23 cellular contexts compared by ENCODE assay signal in the genomic region with DNA sequence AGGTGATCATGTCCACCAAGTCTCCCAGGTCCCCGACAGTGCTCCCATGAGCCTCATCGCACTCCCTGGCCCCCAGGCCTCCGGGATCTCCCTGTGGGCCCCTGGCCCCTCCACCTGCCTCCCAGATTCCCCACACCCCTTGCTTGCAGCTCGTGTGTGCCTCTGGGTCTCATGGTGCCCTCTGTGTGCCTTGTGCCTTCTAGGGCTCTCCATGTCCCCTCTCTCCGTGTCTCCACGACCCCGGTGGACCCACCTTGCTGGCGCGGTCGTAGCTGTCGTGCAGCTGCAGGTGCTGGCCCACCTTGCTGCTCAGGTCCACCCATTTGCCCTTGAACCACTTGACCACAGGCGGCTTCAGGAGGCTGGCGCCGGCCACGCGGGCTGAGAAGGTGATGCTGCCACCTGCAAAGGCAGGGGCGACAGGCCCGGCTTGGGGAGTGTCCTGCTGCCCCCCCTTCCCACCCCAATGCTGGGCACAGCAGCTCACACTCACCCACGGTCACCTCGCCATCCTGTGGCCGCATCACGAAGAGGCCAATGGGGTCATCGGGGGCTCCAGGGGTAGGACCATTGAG. TPM values are rescaled to one million over a fixed set of nuclear protein-coding genes. Genes with fewer than 3 reads are reported as not detected.
DNase-seq lines count a peak whose midpoint lies in the region; ATAC-seq, FAIRE-seq and TF ChIP-seq lines count a peak whose summit lies in the region.
"Had no signal": no experiment of that assay in that cellular context is flagged by ENCODE, and none has a peak within 500 bp of the region (broad histone marks: within the 10 kb centered on the region; RNA-seq: fewer than 3 reads in every experiment).

No MANE protein-coding gene starts in this region.

- H3K56ac ChIP-seq in H1 (replicated peaks; ENCODE audit: insufficient read length, low read depth, low read length): no peak overlapping the region

- no peaks in the 10 kb centered on the region for H3K27me3 ChIP-seq in BLaER1
- H3K27me3 ChIP-seq in HCT116 (ENCODE audit: insufficient read depth, low read length): no peaks in the 10 kb centered on the region
- no peaks in the 10 kb centered on the region for H3K27me3 ChIP-seq in H1 (replicated peaks in 1 of 4; ENCODE audit: control insufficient read depth in 3 of 4, extremely low read depth in 1 of 4, insufficient read depth in 3 of 4, low read length in 3 of 4)
- H3K27me3 ChIP-seq in neutrophil: no peaks in the 10 kb centered on the region
- H3K27me3 ChIP-seq: Peyer's patch had no signal

- RAD21 ChIA-PET in HCT116 (lab: Charles Lee; ENCODE audit: low non-redundant PET in 1 of 2, low total read pairs in 2 of 2, uncharacterized antibody in 2 of 2, unreplicated experiment in 2 of 2): interaction anchor here in 1 of 2 experiments (0.6 kb wide), 1 partner anchor 729 kb away, joined by 3 read pairs; no protein-coding TSS in a partner anchor

- DNase-seq in HCT116 (ENCODE audit: low read depth, low spot score) (no peak), H1 (ENCODE audit: low read depth in 1 of 2, low spot score in 2 of 2) (no peak), T-helper 9 cell (no peak), NOMO-1 (lab: John Stamatoyannopoulos, UW; ENCODE audit: unreplicated experiment in 2 of 2) (no peak)
- no peak for DNase-seq in central memory CD4-positive, alpha-beta T cell
- DNase-seq: CD8-positive, alpha-beta T cell; NCI-H1092; NCI-H1417 treated with DMSO at 0.1 percent for 48 hours; NCI-H187; NCI-H2081 treated with DMSO at 0.1 percent for 48 hours; NCI-H226; NCI-H510A treated with DMSO at 0.1 percent for 48 hours; Peyer's patch had no signal

- no peak overlapping the region for H2BK120ac ChIP-seq in H1 (replicated peaks; ENCODE audit: low read depth, low read length)

- no TSS peak for BruUV-seq in HCT116 (replicated peaks; lab: Mats Ljungman, UMichigan)

- no peaks in the 10 kb centered on the region for H3K79me1 ChIP-seq in H1 (ENCODE audit: low read depth, low read length)

- TF ChIP-seq CTCF in HCT116 (IDR thresholded peaks at IDR 0.05 in 2 of 3, conservative IDR thresholded peaks at IDR 0.05 in 1 of 3; ENCODE audit: borderline replicate concordance in 1 of 3, insufficient read depth in 1 of 3, low read depth in 2 of 3, low read length in 2 of 3): no peak
- no peak for TF ChIP-seq CTCF in H1 (IDR thresholded peaks at IDR 0.05; ENCODE audit: control extremely low read depth in 1 of 3, insufficient read depth in 1 of 3, low read depth in 1 of 3, low read length in 3 of 3)
- no peak for TF ChIP-seq CTCF in neutrophil (IDR thresholded peaks at IDR 0.05)

- no peak overlapping the region for H4K5ac ChIP-seq in H1 (ENCODE audit: insufficient read length, low read depth, low read length)

- TF ChIP-seq POLR2A in HCT116 (IDR thresholded peaks at IDR 0.05; ENCODE audit: borderline replicate concordance, extremely low read depth, insufficient read depth, insufficient read length): no peak
- TF ChIP-seq POLR2A in H1 (IDR thresholded peaks at IDR 0.05; ENCODE audit: control extremely low read depth in 1 of 2, low read depth in 2 of 2, low read length in 2 of 2): no peak

- CTCF ChIA-PET in HCT116 (lab: Charles Lee) (interaction anchor here (1.7 kb wide), 1 partner anchor 116 kb away, joined by 4 read pairs; no protein-coding TSS in a partner anchor), H1 (lab: Charles Lee; ENCODE audit: partially characterized antibody) (interaction anchor here (0.6 to 5.9 kb wide), 24 partner anchors 9 to 185 kb away, joined by 3 to 35 read pairs (median 4); a partner anchor contains a TSS)

- H4K20me1 ChIP-seq in BLaER1 (no peaks in the 10 kb centered on the region), HCT116 (ENCODE audit: insufficient read depth) (no peaks in the 10 kb centered on the region), H1 (replicated peaks in 1 of 2; ENCODE audit: control insufficient read depth in 1 of 2, insufficient read depth in 2 of 2, low read length in 2 of 2) (no peaks in the 10 kb centered on the region)

- no peak for TF ChIP-seq EP300 in H1 (IDR thresholded peaks at IDR 0.05; ENCODE audit: borderline replicate concordance in 1 of 2, low read depth in 2 of 2, low read length in 2 of 2)

- peaks cover 33% of the 10 kb centered on the region for H3K4me1 ChIP-seq in BLaER1
- H3K4me1 ChIP-seq in HCT116 (ENCODE audit: control insufficient read depth in 1 of 2, insufficient read depth in 2 of 2, low read length in 2 of 2): peaks cover 0 to under 1% of the 10 kb centered on the region in 2 experiments; a peak in 1 of 4 replicates
- peaks cover 0 to 12% (median 5%) of the 10 kb centered on the region in 4 experiments; a peak in 6 of 7 replicates for H3K4me1 ChIP-seq in H1 (replicated peaks in 1 of 4; ENCODE audit: control insufficient read depth in 3 of 4, insufficient read depth in 4 of 4, low read length in 3 of 4)
- peaks cover 0 to 4% of the 10 kb centered on the region in 2 experiments for H3K4me1 ChIP-seq in neutrophil (ENCODE audit: control insufficient read depth in 1 of 2, insufficient read depth in 1 of 2, low read depth in 1 of 2, low read length in 1 of 2)
- H3K4me1 ChIP-seq: Caco-2, HAP-1, Peyer's patch had no signal

- H3K9ac ChIP-seq in BLaER1: no peak overlapping the region
- no peak overlapping the region for H3K9ac ChIP-seq in HCT116 (ENCODE audit: low read length)
- H3K9ac ChIP-seq in H1 (replicated peaks in 1 of 4; ENCODE audit: extremely low read depth in 1 of 4, low read depth in 3 of 4, low read length in 3 of 4): no peak overlapping the region
- H3K9ac ChIP-seq: KMS-11, SK-N-SH had no signal

- no peaks in the 10 kb centered on the region for H3K23me2 ChIP-seq in H1 (ENCODE audit: low read depth, low read length)

- no peak overlapping the region for H2BK15ac ChIP-seq in H1 (ENCODE audit: low read length)

- H3K4me2 ChIP-seq in BLaER1 (no peak overlapping the region), HCT116 (ENCODE audit: low read length) (no peak overlapping the region), H1 (ENCODE audit: insufficient read depth in 1 of 2, low read depth in 2 of 2, low read length in 2 of 2) (no peak overlapping the region)
- H3K4me2 ChIP-seq: A549, GM23338, KMS-11, SK-N-SH had no signal

- no peak for TF ChIP-seq RAD21 in HCT116 (IDR thresholded peaks at IDR 0.05; ENCODE audit: low read depth)
- no peak for TF ChIP-seq RAD21 in H1 (IDR thresholded peaks at IDR 0.05 in 1 of 2, conservative IDR thresholded peaks at IDR 0.05 in 1 of 2; ENCODE audit: low read depth in 2 of 2, low read length in 2 of 2)

- H3K18ac ChIP-seq in H1 (ENCODE audit: extremely low read depth, low read length): no peak overlapping the region

- H2AK5ac ChIP-seq in H1 (ENCODE audit: low read depth, low read length): no peak overlapping the region

- no peaks in the 10 kb centered on the region for H3K9me2 ChIP-seq in HCT116 (ENCODE audit: insufficient read depth)
- H3K9me2 ChIP-seq: SK-N-SH had no signal

- no peak overlapping the region for H3K23ac ChIP-seq in H1 (ENCODE audit: insufficient read length)

- H2AFZ ChIP-seq in HCT116 (ENCODE audit: low read depth, low read length, poor library complexity, severe bottlenecking) (no peak overlapping the region), H1 (ENCODE audit: low read length) (no peak overlapping the region)
- H2AFZ ChIP-seq: GM23338 had no signal

- H3K36me3 ChIP-seq in BLaER1 (peaks cover 8% of the 10 kb centered on the region; the same call in 1 of the 2 replicates), HCT116 (ENCODE audit: control insufficient read depth in 1 of 2, insufficient read depth in 2 of 2, low read length in 2 of 2) (no peaks in the 10 kb centered on the region), H1 (ENCODE audit: control insufficient read depth in 2 of 4, insufficient read depth in 4 of 4, low read length in 3 of 4) (no peaks in the 10 kb centered on the region), neutrophil (peaks cover 93% of the 10 kb centered on the region)
- H3K36me3 ChIP-seq: HAP-1, Peyer's patch had no signal

- H2BK20ac ChIP-seq in H1 (ENCODE audit: low read length): no peak overlapping the region

- peak overlapping the region; percentile 43; the same call in 1 of the 2 replicates for H2BK12ac ChIP-seq in H1 (ENCODE audit: low read depth, low read length)

- no peaks in the 10 kb centered on the region for H3K9me3 ChIP-seq in BLaER1
- no peaks in the 10 kb centered on the region for H3K9me3 ChIP-seq in HCT116 (ENCODE audit: control insufficient read depth in 1 of 2, insufficient read depth in 1 of 2, low read depth in 1 of 2, low read length in 2 of 2)
- no peaks in the 10 kb centered on the region for H3K9me3 ChIP-seq in H1 (ENCODE audit: insufficient read depth in 2 of 2, low read depth in 1 of 2, low read length in 1 of 2)
- H3K9me3 ChIP-seq in neutrophil: no peaks in the 10 kb centered on the region
- H3K9me3 ChIP-seq: A549, Caco-2, HAP-1, Peyer's patch, SK-N-SH had no signal

- no peak overlapping the region for H3K4ac ChIP-seq in H1 (replicated peaks; ENCODE audit: insufficient read length, low read depth, low read length)

- POLR2A ChIA-PET in HCT116 (lab: Charles Lee) (no interaction called here), H1 (lab: Charles Lee; ENCODE audit: partially characterized antibody) (interaction anchor here (1.4 to 1.6 kb wide), 2 partner anchors 18 to 101 kb away, joined by 3 read pairs; a partner anchor contains a TSS)

- H3K79me2 ChIP-seq in HCT116 (ENCODE audit: insufficient read depth, low read length): no peaks in the 10 kb centered on the region
- no peaks in the 10 kb centered on the region for H3K79me2 ChIP-seq in H1 (ENCODE audit: control insufficient read depth in 1 of 2, insufficient read depth in 2 of 2, low read length in 2 of 2)

- H4K91ac ChIP-seq in H1 (replicated peaks; ENCODE audit: insufficient read length, low read length): no peak overlapping the region

- H2BK5ac ChIP-seq in H1 (ENCODE audit: low read depth, low read length): no peak overlapping the region

- no peak overlapping the region for H3K14ac ChIP-seq in H1 (ENCODE audit: insufficient read length)

- FAIRE-seq in H1 (lab: Jason Lieb, UNC): no peak
- FAIRE-seq: A549 had no signal

- H3K27ac ChIP-seq in BLaER1 (peak overlapping the region; percentile 44), HCT116 (ENCODE audit: low read depth, low read length) (no peak overlapping the region), H1 (ENCODE audit: low read depth, low read length) (no peak overlapping the region), neutrophil (peak overlapping the region; percentile 36)
- H3K27ac ChIP-seq: A549, C4-2B, KMS-11, Peyer's patch had no signal

- no peak overlapping the region for H4K8ac ChIP-seq in H1 (ENCODE audit: extremely low read depth, insufficient read depth, low read length)

- intact Hi-C loops in HCT116 (cut with micrococcal nuclease): loop anchor here (10.0 kb wide), 1 partner anchor 95 kb away; a partner anchor contains a TSS

- H3K4me3 ChIP-seq in BLaER1 (no peak overlapping the region), HCT116 (replicated peaks in 1 of 2; ENCODE audit: low read depth in 1 of 2, low read length in 2 of 2) (no peak overlapping the region), H1 (ENCODE audit: extremely low read depth in 1 of 4, insufficient read depth in 2 of 4, low read depth in 3 of 4, low read length in 4 of 4) (no peak overlapping the region), neutrophil (ENCODE audit: low read depth in 1 of 2, low read length in 1 of 2) (no peak overlapping the region)
- H3K4me3 ChIP-seq: A549, GM23338, HAP-1, Peyer's patch had no signal

- 94% methylated on average over 16 of the region's 23 CpGs; no CpG with 5 or more reads in 1 of the 2 experiments for WGBS in H1 (ENCODE audit: extremely low coverage in 1 of 2, insufficient coverage in 1 of 2, insufficient read length in 1 of 2, insufficient replicate concordance in 2 of 2, low coverage in 1 of 2, low lambda C conversion rate in 2 of 2, missing lambda C conversion rate in 1 of 2), 2 experiments

- 0 out of 2 replicates have a peak, but pooled peaks have one; percentile 15 for ATAC-seq in HCT116
- ATAC-seq: CD8-positive, alpha-beta T cell had no signal

RNA-seq across cellular contexts. Expression of a gene that starts 2.9 kb away (rescaled TPM):
- total RNA-seq in HCT116 (2021; ENCODE audit: unreplicated experiment): 0.25 TPM
- 0.12 and 0.18 TPM in 2 replicates for polyA plus RNA-seq in HCT116 (2012)
- total RNA-seq in H1 (2021; fragmentation: NEBNext Ultra II Directional; extraction: Animal tissue kit (Norgen Biotek cat#: 25700)): not detected in 2 replicates
- 0.02 and 0.05 TPM in 2 replicates for polyA plus RNA-seq in H1 (2011; rRNA removed)
- 0.03 TPM for polyA plus RNA-seq in H1 (2011; cell fraction: cytosol; rRNA removed)
- 0.19 TPM for polyA plus RNA-seq in H1 (2011; cell fraction: nucleus; rRNA removed)
- 0.04 to 0.05 TPM in 2 of 4 replicates, not detected in the others for polyA plus RNA-seq in H1 (2012, experiment 1 of 2)
- not detected for polyA plus RNA-seq in H1 (2012, experiment 2 of 2)
- polyA plus RNA-seq in H1 (2013, experiment 1 of 2): 0.02 TPM
- polyA plus RNA-seq in H1 (2013, experiment 2 of 2): under 0.01 TPM
- polyA minus RNA-seq in H1 (2011; rRNA and poly(A)+ RNA removed): 0.07 TPM in 1 of 2 replicates, not detected in the other
- not detected for polyA minus RNA-seq in H1 (2011; cell fraction: cytosol; rRNA and poly(A)+ RNA removed)
- not detected for polyA minus RNA-seq in H1 (2011; cell fraction: nucleus; rRNA and poly(A)+ RNA removed)
- total RNA-seq: Caco-2; CD8-positive, alpha-beta T cell; GM23338; HT1080; Peyer's patch had no signal
- polyA plus RNA-seq: GM23338, SK-N-SH had no signal

RNA-seq across cellular contexts. Expression of a gene that starts 28.7 kb away (rescaled TPM):
- total RNA-seq in HCT116 (2021; ENCODE audit: unreplicated experiment): 0.32 TPM
- not detected in 2 replicates for polyA plus RNA-seq in HCT116 (2012)
- total RNA-seq in H1 (2021; fragmentation: NEBNext Ultra II Directional; extraction: Animal tissue kit (Norgen Biotek cat#: 25700)): not detected in 2 replicates
- 0.12 and 0.28 TPM in 2 replicates for polyA plus RNA-seq in H1 (2011; rRNA removed)
- polyA plus RNA-seq in H1 (2011; cell fraction: cytosol; rRNA removed): 0.23 TPM
- 0.27 TPM for polyA plus RNA-seq in H1 (2011; cell fraction: nucleus; rRNA removed)
- 0.20 to 0.33 TPM in 2 of 4 replicates, not detected in the others for polyA plus RNA-seq in H1 (2012, experiment 1 of 2)
- polyA plus RNA-seq in H1 (2012, experiment 2 of 2): 0.21 TPM
- polyA plus RNA-seq in H1 (2013, experiment 1 of 2): 0.14 TPM
- 0.20 TPM for polyA plus RNA-seq in H1 (2013, experiment 2 of 2)
- 0.60 TPM in 1 of 2 replicates, not detected in the other for polyA minus RNA-seq in H1 (2011; rRNA and poly(A)+ RNA removed)
- polyA minus RNA-seq in H1 (2011; cell fraction: cytosol; rRNA and poly(A)+ RNA removed): not detected
- not detected for polyA minus RNA-seq in H1 (2011; cell fraction: nucleus; rRNA and poly(A)+ RNA removed)
- total RNA-seq: Caco-2, GM23338, HT1080 had no signal
- polyA plus RNA-seq: SK-N-SH had no signal

RNA-seq across cellular contexts. Expression of a gene that starts 58.8 kb away (rescaled TPM):
- 23.9 TPM for total RNA-seq in HCT116 (2021; ENCODE audit: unreplicated experiment)
- 15.9 and 17.1 TPM in 2 replicates for polyA plus RNA-seq in HCT116 (2012)
- total RNA-seq in H1 (2021; fragmentation: NEBNext Ultra II Directional; extraction: Animal tissue kit (Norgen Biotek cat#: 25700)): 20.9 and 23.2 TPM in 2 replicates
- 30.0 and 42.9 TPM in 2 replicates for polyA plus RNA-seq in H1 (2011; rRNA removed)
- 37.3 TPM for polyA plus RNA-seq in H1 (2011; cell fraction: cytosol; rRNA removed)
- polyA plus RNA-seq in H1 (2011; cell fraction: nucleus; rRNA removed): 134 TPM
- 14.8 to 28.7 TPM (median 25.1 TPM) in 4 replicates for polyA plus RNA-seq in H1 (2012, experiment 1 of 2)
- 18.9 TPM for polyA plus RNA-seq in H1 (2012, experiment 2 of 2)
- 19.5 TPM for polyA plus RNA-seq in H1 (2013, experiment 1 of 2)
- 19.1 TPM for polyA plus RNA-seq in H1 (2013, experiment 2 of 2)
- polyA minus RNA-seq in H1 (2011; rRNA and poly(A)+ RNA removed): 8.9 and 9.6 TPM in 2 replicates
- 10.0 TPM for polyA minus RNA-seq in H1 (2011; cell fraction: cytosol; rRNA and poly(A)+ RNA removed)
- polyA minus RNA-seq in H1 (2011; cell fraction: nucleus; rRNA and poly(A)+ RNA removed): 20.5 TPM

Comparison
In these comparisons a context has a peak if more than half of its experiments do, and no peak if none do; other contexts are left out.
1. H3K27ac ChIP-seq: peak in BLaER1 (single experiment) and neutrophil (single experiment); none in HCT116 (single experiment) and H1 (single experiment).